21 cellular contexts compared by ENCODE assay signal in the genomic region with DNA sequence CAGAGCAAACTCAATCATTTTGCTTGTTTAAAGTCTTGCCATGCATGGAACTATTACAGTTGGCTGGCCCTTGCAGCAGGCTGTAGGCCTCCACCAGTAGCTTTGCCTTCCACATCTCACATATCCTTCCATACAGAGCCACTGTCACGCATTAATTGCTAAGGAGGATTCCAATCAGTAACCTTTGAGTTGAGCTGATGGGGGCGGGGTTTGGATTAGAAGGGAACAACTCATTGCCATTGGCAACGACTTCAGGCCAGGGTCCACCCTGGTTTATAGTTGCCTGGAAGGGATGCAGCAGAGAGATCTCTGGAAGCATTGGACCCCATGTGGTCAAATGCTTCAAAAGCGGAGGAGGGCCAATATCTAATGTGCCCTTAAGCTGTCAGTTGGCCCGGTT.
"Had no signal": no experiment of that assay in that cellular context is flagged by ENCODE, and none has a peak within 500 bp of the region (broad histone marks: within the 10 kb centered on the region; RNA-seq: fewer than 3 reads in every experiment).

No MANE protein-coding gene starts in this region.

- DNase-seq: activated CD4-positive, alpha-beta T cell treated with anti-CD3 and anti-CD28 coated beads for 1 hour; activated CD4-positive, alpha-beta T cell treated with anti-CD3 and anti-CD28 coated beads, Interleukin-2, amount 50 U/mL, for 1 hour; activated CD8-positive, alpha-beta T cell treated with anti-CD3 and anti-CD28 coated beads for 36 hours; activated gamma-delta T cell treated with Interleukin-2 at 50 U/mL for 16 hours; activated naive CD4-positive, alpha-beta T cell treated with anti-CD3 and anti-CD28 coated beads, Interleukin-2, amount 50 U/mL, for 16 hours; activated T-cell treated with anti-CD3 and anti-CD28 coated beads, Interleukin-2, amount 50 U/mL, for 4 hours; amygdala; dermis blood vessel endothelial cell; effector CD4-positive, alpha-beta T cell; kidney glomerular epithelial cell; left ventricle myocardium inferior; ovary; retina; stimulated activated CD4-positive, alpha-beta T cell treated with anti-CD3 and anti-CD28 coated beads, Interleukin-4, amount 100 ng/mL, for 24 hours; T-helper 17 cell; T1000; WERI-Rb-1 had no signal

- H3K36me3 ChIP-seq: left ventricle myocardium inferior, ovary, prostate gland, WERI-Rb-1 had no signal

- H3K27ac ChIP-seq: left ventricle myocardium inferior, ovary, prostate gland, skin epidermis, WERI-Rb-1 had no signal

- H3K4me3 ChIP-seq: left ventricle myocardium inferior, lung, ovary, prostate gland, skin epidermis had no signal

- H3K27me3 ChIP-seq: ovary had no signal

- H3K9me3 ChIP-seq: left ventricle myocardium inferior, ovary, prostate gland had no signal

- H3K4me1 ChIP-seq: left ventricle myocardium inferior, prostate gland had no signal

- FAIRE-seq: frontal cortex had no signal
